ENCODE assay signal across 15 cellular contexts in genomic region chr3:193865339-193865738, GRCh38.
DNase-seq lines count a peak whose midpoint lies in the region; ATAC-seq and TF ChIP-seq lines count a peak whose summit lies in the region.
"Had no signal": no experiment of that assay in that cellular context is flagged by ENCODE, and none has a peak within 500 bp of the region (broad histone marks: within the 10 kb centered on the region; RNA-seq: fewer than 3 reads in every experiment).

No MANE protein-coding gene starts in this region.

- TF ChIP-seq CTCF in GM13976 (IDR thresholded peaks at IDR 0.05; ENCODE audit: borderline replicate concordance, control extremely low read depth, extremely low read depth, insufficient read depth, missing control alignments), result no peak
- no peak for TF ChIP-seq CTCF in coronary artery (IDR thresholded peaks at IDR 0.05)
- no peak for TF ChIP-seq CTCF in natural killer cell (IDR thresholded peaks at IDR 0.05)

- peaks cover 4 to 9% of the 10 kb centered on the region in 2 donors for H3K4me1 Mint-ChIP-seq in natural killer cell
- peaks cover 11% of the 10 kb centered on the region for H3K4me1 Mint-ChIP-seq in stimulated activated naive CD8-positive, alpha-beta T cell treated with anti-CD3 and anti-CD28 coated beads, Interleukin-15, amount 100 ng/mL, for 72 hours

- peaks cover 22 to 23% of the 10 kb centered on the region in 2 donors for H3K27me3 Mint-ChIP-seq in natural killer cell (ENCODE audit: low read depth in 2 of 2)
- peaks cover 37% of the 10 kb centered on the region for H3K27me3 Mint-ChIP-seq in stimulated activated naive CD8-positive, alpha-beta T cell treated with anti-CD3 and anti-CD28 coated beads, Interleukin-15, amount 100 ng/mL, for 72 hours

- no peak overlapping the region for H3K4me3 ChIP-seq in coronary artery
- H3K4me3 ChIP-seq: BLaER1 treated with 17β-estradiol and CSF1 and Interleukin-3, amounts not matched to agents 10 nM and 100 nM; tibial nerve had no signal

- H3K36me3 Mint-ChIP-seq in natural killer cell, result no peaks in the 10 kb centered on the region

- ATAC-seq in GM19463 (IDR thresholded peaks at IDR 0.05; ENCODE audit: unreplicated experiment) (peak; percentile 75), HG02973 (IDR thresholded peaks at IDR 0.05; ENCODE audit: unreplicated experiment) (peak; percentile 95), natural killer cell (no peak)
- no peak for ATAC-seq in stimulated activated naive CD8-positive, alpha-beta T cell treated with anti-CD3 and anti-CD28 coated beads, Interleukin-15, amount 100 ng/mL, for 72 hours

- H3K9me3 Mint-ChIP-seq in natural killer cell, result no peaks in the 10 kb centered on the region
- no peaks in the 10 kb centered on the region for H3K9me3 Mint-ChIP-seq in stimulated activated naive CD8-positive, alpha-beta T cell treated with anti-CD3 and anti-CD28 coated beads, Interleukin-15, amount 100 ng/mL, for 72 hours
- H3K9me3 Mint-ChIP-seq: endodermal cell had no signal

- intact Hi-C loops in natural killer cell (cut with micrococcal nuclease), result no loop called here

- in situ Hi-C loops in GM13976 (cut with MboI; ENCODE audit: low sequenced_read_pairs, unreplicated experiment), result no loop called here

- DNase-seq in GM13976 (ENCODE audit: low spot score) (peak; percentile 74), MV-4-11 (lab: John Stamatoyannopoulos, UW) (peak; percentile 75), coronary artery (ENCODE audit: low spot score) (no peak), natural killer cell (no peak), NK-92 (lab: John Stamatoyannopoulos, UW; ENCODE audit: unreplicated experiment) (no peak)
- no peak for DNase-seq in stimulated activated naive CD8-positive, alpha-beta T cell treated with anti-CD3 and anti-CD28 coated beads, Interleukin-15, amount 100 ng/mL, for 72 hours
- DNase-seq: activated naive CD4-positive, alpha-beta T cell; endodermal cell; KBM-7; NCI-H69; stimulated activated CD4-positive, alpha-beta T cell treated with anti-CD3 and anti-CD28 coated beads, Interleukin-4, amount 100 ng/mL, for 1 hour had no signal

- no peak overlapping the region for H3K4me3 Mint-ChIP-seq in natural killer cell
- H3K4me3 Mint-ChIP-seq in stimulated activated naive CD8-positive, alpha-beta T cell treated with anti-CD3 and anti-CD28 coated beads, Interleukin-15, amount 100 ng/mL, for 72 hours, result no peak overlapping the region
- H3K4me3 Mint-ChIP-seq: endodermal cell had no signal

- H3K27ac Mint-ChIP-seq in natural killer cell, result no peak overlapping the region
- H3K27ac Mint-ChIP-seq in stimulated activated naive CD8-positive, alpha-beta T cell treated with anti-CD3 and anti-CD28 coated beads, Interleukin-15, amount 100 ng/mL, for 72 hours, result no peak overlapping the region
- H3K27ac Mint-ChIP-seq: endodermal cell had no signal

- no peak overlapping the region for H3K27ac ChIP-seq in coronary artery
- H3K27ac ChIP-seq: tibial nerve had no signal

Comparison
In these comparisons a context has a peak if more than half of its experiments do, and no peak if none do; other contexts are left out.
1. DNase-seq: peak in GM13976 (single experiment) and MV-4-11 (single experiment); none in coronary artery (single experiment), natural killer cell (single experiment), NK-92 (single experiment) and stimulated activated naive CD8-positive, alpha-beta T cell treated with anti-CD3 and anti-CD28 coated beads, Interleukin-15, amount 100 ng/mL, for 72 hours (0 of 2).
2. ATAC-seq: peak in GM19463 (single experiment) and HG02973 (single experiment); none in natural killer cell (0 of 3) and stimulated activated naive CD8-positive, alpha-beta T cell treated with anti-CD3 and anti-CD28 coated beads, Interleukin-15, amount 100 ng/mL, for 72 hours (single experiment).